ENCODE assay signal across 22 cellular contexts in the genomic region with DNA sequence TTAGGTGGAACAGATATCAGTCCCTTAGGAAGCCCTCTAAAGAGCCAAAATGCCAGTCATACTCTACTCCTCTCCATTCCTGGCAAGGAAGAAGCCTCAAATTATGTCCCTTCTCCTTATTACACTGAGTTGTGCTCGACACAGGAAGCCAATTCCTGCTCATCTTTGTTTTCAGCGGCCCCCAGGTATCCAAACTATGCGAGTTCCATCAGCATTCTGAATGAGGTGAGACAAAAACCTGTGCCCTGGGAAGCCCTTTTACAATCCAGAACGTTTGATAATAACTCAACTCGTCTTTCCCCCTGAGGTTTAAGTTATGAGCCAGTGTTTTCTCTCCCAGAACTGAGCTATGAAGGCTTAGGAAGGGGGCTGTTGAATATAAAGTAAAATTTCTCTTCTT.
"Had no signal": no experiment of that assay in that cellular context is flagged by ENCODE, and none has a peak within 500 bp of the region (broad histone marks: within the 10 kb centered on the region; RNA-seq: fewer than 3 reads in every experiment).

No MANE protein-coding gene starts in this region.

- H3K27me3 Mint-ChIP-seq: activated CD4-positive, alpha-beta T cell treated with anti-CD3 and anti-CD28 coated beads, Interleukin-2, amount 10 ng/mL, durations not matched to agents 24 days and 14 days; activated CD8-positive, alpha-beta T cell treated with anti-CD3 and anti-CD28 coated beads for 36 hours; activated naive CD8-positive, alpha-beta T cell treated with anti-CD3 and anti-CD28 coated beads for 36 hours; activated T-helper 17 cell treated with anti-CD3 and anti-CD28 coated beads, Interleukin-2, amount 50 U/mL, for 72 hours; stimulated activated naive CD8-positive, alpha-beta T cell treated with anti-CD3 and anti-CD28 coated beads, Interleukin-15, amount 100 ng/mL, for 72 hours had no signal

- H3K4me1 Mint-ChIP-seq: activated CD4-positive, alpha-beta T cell treated with anti-CD3 and anti-CD28 coated beads, Interleukin-2, amount 10 ng/mL, durations not matched to agents 24 days and 14 days; activated naive CD8-positive, alpha-beta T cell treated with anti-CD3 and anti-CD28 coated beads for 36 hours; activated T-helper 17 cell treated with anti-CD3 and anti-CD28 coated beads, Interleukin-2, amount 50 U/mL, for 72 hours; stimulated activated naive CD8-positive, alpha-beta T cell treated with anti-CD3 and anti-CD28 coated beads, Interleukin-15, amount 100 ng/mL, for 72 hours had no signal

- H3K4me3 Mint-ChIP-seq: activated CD4-positive, alpha-beta T cell treated with anti-CD3 and anti-CD28 coated beads, Interleukin-2, amount 10 ng/mL, durations not matched to agents 24 days and 14 days; activated CD8-positive, alpha-beta T cell treated with anti-CD3 and anti-CD28 coated beads for 36 hours; activated naive CD8-positive, alpha-beta T cell treated with anti-CD3 and anti-CD28 coated beads for 36 hours; activated T-helper 17 cell treated with anti-CD3 and anti-CD28 coated beads, Interleukin-2, amount 50 U/mL, for 72 hours; stimulated activated naive CD8-positive, alpha-beta T cell treated with anti-CD3 and anti-CD28 coated beads, Interleukin-15, amount 100 ng/mL, for 72 hours had no signal

- ATAC-seq: activated CD8-positive, alpha-beta T cell treated with anti-CD3 and anti-CD28 coated beads for 36 hours; activated T-helper 17 cell treated with anti-CD3 and anti-CD28 coated beads, Interleukin-2, amount 50 U/mL, for 72 hours; esophagus mucosa; gastrocnemius medialis; heart left ventricle; left lung; psoas muscle; right cardiac atrium; stimulated activated naive CD8-positive, alpha-beta T cell treated with anti-CD3 and anti-CD28 coated beads, Interleukin-15, amount 100 ng/mL, for 72 hours had no signal

- H3K36me3 Mint-ChIP-seq: activated naive CD8-positive, alpha-beta T cell treated with anti-CD3 and anti-CD28 coated beads for 36 hours had no signal

- H3K27me3 ChIP-seq: gastrocnemius medialis, heart left ventricle, left lung, suprapubic skin, transverse colon, vagina had no signal

- H3K27ac ChIP-seq: gastrocnemius medialis, heart left ventricle, left lung, psoas muscle, suprapubic skin, transverse colon, vagina had no signal

- H3K4me3 ChIP-seq: gastrocnemius medialis, heart left ventricle, left lung, psoas muscle, suprapubic skin, transverse colon, vagina had no signal

- H3K27ac Mint-ChIP-seq: activated CD4-positive, alpha-beta T cell treated with anti-CD3 and anti-CD28 coated beads, Interleukin-2, amount 10 ng/mL, durations not matched to agents 24 days and 14 days; activated CD8-positive, alpha-beta T cell treated with anti-CD3 and anti-CD28 coated beads for 36 hours; activated naive CD8-positive, alpha-beta T cell treated with anti-CD3 and anti-CD28 coated beads for 36 hours; activated T-helper 17 cell treated with anti-CD3 and anti-CD28 coated beads, Interleukin-2, amount 50 U/mL, for 72 hours had no signal

- H3K9me3 ChIP-seq: gastrocnemius medialis, suprapubic skin, vagina had no signal

- DNase-seq: activated CD4-positive, alpha-beta T cell treated with anti-CD3 and anti-CD28 coated beads, Interleukin-2, amount 10 ng/mL, durations not matched to agents 24 days and 14 days; activated CD8-positive, alpha-beta T cell treated with anti-CD3 and anti-CD28 coated beads for 36 hours; activated naive CD4-positive, alpha-beta T cell; activated naive CD8-positive, alpha-beta T cell treated with anti-CD3 and anti-CD28 coated beads for 36 hours; activated T-cell treated with anti-CD3 and anti-CD28 coated beads, Interleukin-2, amount 50 U/mL, for 1 hour; amniotic stem cell; effector CD4-positive, alpha-beta T cell; gastrocnemius medialis; heart left ventricle; left lung; midbrain; psoas muscle; right cardiac atrium; small intestine; stimulated activated CD4-positive, alpha-beta T cell treated with anti-CD3 and anti-CD28 coated beads, Interleukin-4, amount 100 ng/mL, for 1 hour; stimulated activated naive CD8-positive, alpha-beta T cell treated with anti-CD3 and anti-CD28 coated beads, Interleukin-15, amount 100 ng/mL, for 72 hours; T-helper 9 cell; transverse colon had no signal

- H3K4me1 ChIP-seq: gastrocnemius medialis, heart left ventricle, left lung, psoas muscle, suprapubic skin, transverse colon, vagina had no signal

- H3K36me3 ChIP-seq: gastrocnemius medialis, heart left ventricle, left lung, suprapubic skin, transverse colon, vagina had no signal
